In genomic region chr16:49464093-49464492, GRCh38 we compare ENCODE assay signal across 12 cellular contexts.
DNase-seq lines count a peak whose midpoint lies in the region; ATAC-seq and TF ChIP-seq lines count a peak whose summit lies in the region.
"Had no signal": no experiment of that assay in that cellular context is flagged by ENCODE, and none has a peak within 500 bp of the region (broad histone marks: within the 10 kb centered on the region; RNA-seq: fewer than 3 reads in every experiment).

No MANE protein-coding gene starts in this region.

- H3K4me2 ChIP-seq in Loucy (ENCODE audit: low read depth, low read length, poor library complexity, severe bottlenecking) = peak overlapping the region; percentile 84
- H3K4me2 ChIP-seq: PC-9 had no signal

- 0 out of 2 replicates have a peak, but pooled peaks cover 8% of the 10 kb centered on the region for H3F3A ChIP-seq in Loucy (ENCODE audit: low read depth)

- H3K27me3 ChIP-seq in Loucy (ENCODE audit: insufficient read depth, low read length, poor library complexity, severe bottlenecking) = no peaks in the 10 kb centered on the region

- TF ChIP-seq CTCF in Loucy (conservative IDR thresholded peaks at IDR 0.05; ENCODE audit: low read length) = no peak
- no peak for TF ChIP-seq CTCF in chondrocyte (IDR thresholded peaks at IDR 0.05)

- no peaks in the 10 kb centered on the region for H4K20me1 ChIP-seq in Loucy (ENCODE audit: insufficient read depth, low read length, poor library complexity, severe bottlenecking)

- H3K4me3 Mint-ChIP-seq in central memory CD8-positive, alpha-beta T cell = peak overlapping the region; percentile 74
- no peak overlapping the region for H3K4me3 Mint-ChIP-seq in stimulated activated memory B cell treated with anti-CD40 and anti-IgM and Interleukin-4, amounts not matched to agents 10 μg/mL and 1 μg/mL and 100 μg/mL, for 72 hours
- no peak overlapping the region for H3K4me3 Mint-ChIP-seq in chondrocyte (ENCODE audit: unreplicated experiment)

- H3K9ac ChIP-seq in Loucy (ENCODE audit: low read depth, low read length, poor library complexity, severe bottlenecking) = peak overlapping the region; percentile 45

- H3K36me3 ChIP-seq in Loucy (ENCODE audit: insufficient read depth, low read length) = no peaks in the 10 kb centered on the region
- H3K36me3 ChIP-seq: WERI-Rb-1 had no signal

- H3K4me3 ChIP-seq in Loucy (ENCODE audit: low read length, poor library complexity, severe bottlenecking) = peak overlapping the region; percentile 8
- H3K4me3 ChIP-seq: K562, PC-9, SK-N-MC had no signal

- no peaks in the 10 kb centered on the region for H3K9me2 ChIP-seq in Loucy (replicated peaks; ENCODE audit: low read depth, low read length)

- H3K27me3 Mint-ChIP-seq in central memory CD8-positive, alpha-beta T cell = no peaks in the 10 kb centered on the region
- H3K27me3 Mint-ChIP-seq in stimulated activated memory B cell treated with anti-CD40 and anti-IgM and Interleukin-4, amounts not matched to agents 10 μg/mL and 1 μg/mL and 100 μg/mL, for 72 hours = no peaks in the 10 kb centered on the region
- peaks cover 47% of the 10 kb centered on the region for H3K27me3 Mint-ChIP-seq in chondrocyte (ENCODE audit: low read depth)

- no peaks in the 10 kb centered on the region for H3K9me3 ChIP-seq in Loucy (ENCODE audit: insufficient read depth, low read depth, low read length)

- H3K27ac Mint-ChIP-seq in central memory CD8-positive, alpha-beta T cell (ENCODE audit: low read depth) = peak overlapping the region; percentile 98
- H3K27ac Mint-ChIP-seq in stimulated activated memory B cell treated with anti-CD40 and anti-IgM and Interleukin-4, amounts not matched to agents 10 μg/mL and 1 μg/mL and 100 μg/mL, for 72 hours = peak overlapping the region; percentile 68
- no peak overlapping the region for H3K27ac Mint-ChIP-seq in chondrocyte (ENCODE audit: unreplicated experiment)

- peak; percentile 53 for DNase-seq in activated effector memory CD4-positive, alpha-beta T cell treated with anti-CD3 and anti-CD28 coated beads, Interleukin-2, amount 50 U/mL, for 16 hours
- DNase-seq in activated effector memory CD4-positive, alpha-beta T cell treated with Interleukin-2 at 50 U/mL for 16 hours = no peak
- DNase-seq in central memory CD8-positive, alpha-beta T cell (ENCODE audit: low spot score in 2 of 2) = no peak
- DNase-seq in middle frontal gyrus (ENCODE audit: extremely low spot score, low spot score) (no peak), chondrocyte (ENCODE audit: low spot score) (no peak), kidney tubule cell (ENCODE audit: low spot score) (no peak)
- DNase-seq: PC-9, WERI-Rb-1 had no signal

- no peak overlapping the region for H2AFZ ChIP-seq in Loucy (ENCODE audit: low read length)
- H2AFZ ChIP-seq: PC-9 had no signal

- H3K36me3 Mint-ChIP-seq in central memory CD8-positive, alpha-beta T cell (ENCODE audit: insufficient read depth) = peaks cover 6% of the 10 kb centered on the region
- H3K36me3 Mint-ChIP-seq in stimulated activated memory B cell treated with anti-CD40 and anti-IgM and Interleukin-4, amounts not matched to agents 10 μg/mL and 1 μg/mL and 100 μg/mL, for 72 hours = no peaks in the 10 kb centered on the region
- peaks cover 2% of the 10 kb centered on the region for H3K36me3 Mint-ChIP-seq in chondrocyte (ENCODE audit: low read depth)

- peaks cover 38% of the 10 kb centered on the region for H3K4me1 Mint-ChIP-seq in central memory CD8-positive, alpha-beta T cell
- peaks cover 17% of the 10 kb centered on the region for H3K4me1 Mint-ChIP-seq in stimulated activated memory B cell treated with anti-CD40 and anti-IgM and Interleukin-4, amounts not matched to agents 10 μg/mL and 1 μg/mL and 100 μg/mL, for 72 hours
- no peaks in the 10 kb centered on the region for H3K4me1 Mint-ChIP-seq in chondrocyte (ENCODE audit: low read depth)

- no peaks in the 10 kb centered on the region for H3K9me3 Mint-ChIP-seq in central memory CD8-positive, alpha-beta T cell
- no peaks in the 10 kb centered on the region for H3K9me3 Mint-ChIP-seq in stimulated activated memory B cell treated with anti-CD40 and anti-IgM and Interleukin-4, amounts not matched to agents 10 μg/mL and 1 μg/mL and 100 μg/mL, for 72 hours
- no peaks in the 10 kb centered on the region for H3K9me3 Mint-ChIP-seq in chondrocyte (ENCODE audit: low read depth)

- H3K79me2 ChIP-seq in Loucy (ENCODE audit: insufficient read depth, low read length) = no peaks in the 10 kb centered on the region

- H3K4me1 ChIP-seq in Loucy (ENCODE audit: insufficient read depth, low read length, poor library complexity, severe bottlenecking) = peaks cover 55% of the 10 kb centered on the region

- no peak for ATAC-seq in central memory CD8-positive, alpha-beta T cell (replicated peaks; ENCODE audit: extremely low read depth, poor library complexity, severe bottlenecking)
- no peak for ATAC-seq in stimulated activated memory B cell treated with anti-CD40 and anti-IgM and Interleukin-4, amounts not matched to agents 10 μg/mL and 1 μg/mL and 100 μg/mL, for 72 hours
